ENCODE assay signal across 13 cellular contexts in genomic region chr20:46350986-46351267, GRCh38. TPM values are rescaled to one million over a fixed set of nuclear protein-coding genes. Genes with fewer than 3 reads are reported as not detected.
DNase-seq lines count a peak whose midpoint lies in the region; ATAC-seq, FAIRE-seq and TF ChIP-seq lines count a peak whose summit lies in the region.
"Had no signal": no experiment of that assay in that cellular context is flagged by ENCODE, and none has a peak within 500 bp of the region (broad histone marks: within the 10 kb centered on the region; RNA-seq: fewer than 3 reads in every experiment).

No MANE protein-coding gene starts in this region.

- H3F3A ChIP-seq in SK-N-SH (replicated peaks; ENCODE audit: insufficient read depth), result peaks cover 12% of the 10 kb centered on the region

- H3K9me2 ChIP-seq in SK-N-SH, result no peaks in the 10 kb centered on the region

- peak overlapping the region; percentile 64 for H3K27ac Mint-ChIP-seq in T-helper 2 cell treated with Interferon-gamma antibody and Interleukin-4, amounts not matched to agents 5 μg/mL and 100 μg/mL, for 36 hours
- H3K27ac Mint-ChIP-seq in endodermal cell, result peak overlapping the region; percentile 92

- no peak for TF ChIP-seq RAD21 in SK-N-SH (IDR thresholded peaks at IDR 0.05; ENCODE audit: low read length)

- no peaks in the 10 kb centered on the region for H4K20me1 ChIP-seq in SK-N-SH (ENCODE audit: insufficient read depth)

- no peak for ATAC-seq in GM18861 (IDR thresholded peaks at IDR 0.05; ENCODE audit: unreplicated experiment)

- peaks cover 16 to 55% of the 10 kb centered on the region in 2 experiments; a peak in 3 of 4 replicates for H3K4me1 ChIP-seq in SK-N-SH (ENCODE audit: control insufficient read depth in 1 of 2, insufficient read depth in 2 of 2, low read depth in 1 of 2, low read length in 1 of 2)
- peaks cover 4% of the 10 kb centered on the region for H3K4me1 ChIP-seq in endodermal cell (ENCODE audit: control insufficient read depth, insufficient read depth, low read length)
- peaks cover 0 to 33% (median 16%) of the 10 kb centered on the region in 6 donors for H3K4me1 ChIP-seq in spleen

- H3K4me3 Mint-ChIP-seq in T-helper 2 cell treated with Interferon-gamma antibody and Interleukin-4, amounts not matched to agents 5 μg/mL and 100 μg/mL, for 36 hours, result no peak overlapping the region
- H3K4me3 Mint-ChIP-seq in endodermal cell, result no peak overlapping the region

- no peak overlapping the region for H3K4me3 ChIP-seq in SK-N-SH (ENCODE audit: low read depth in 2 of 2, low read length in 1 of 2)
- H3K4me3 ChIP-seq in endodermal cell (ENCODE audit: low read length), result no peak overlapping the region
- no peak overlapping the region for H3K4me3 ChIP-seq in skin epidermis
- no peak overlapping the region for H3K4me3 ChIP-seq in spleen

- no peak for TF ChIP-seq POLR2A in spleen (IDR thresholded peaks at IDR 0.05)

- H3K27me3 ChIP-seq in SK-N-SH (ENCODE audit: insufficient read depth) (no peaks in the 10 kb centered on the region), endodermal cell (ENCODE audit: control insufficient read depth, insufficient read depth, low read length, poor library complexity, severe bottlenecking) (no peaks in the 10 kb centered on the region), spleen (replicated peaks in 1 of 7) (no peaks in the 10 kb centered on the region)

- H3K9ac ChIP-seq in SK-N-SH (peak overlapping the region; percentile 64), endodermal cell (ENCODE audit: extremely low read depth, low read length, poor library complexity, severe bottlenecking) (no peak overlapping the region)

- peaks cover 10% of the 10 kb centered on the region for H3K36me3 Mint-ChIP-seq in T-helper 2 cell treated with Interferon-gamma antibody and Interleukin-4, amounts not matched to agents 5 μg/mL and 100 μg/mL, for 36 hours (ENCODE audit: low read depth)
- peaks cover 29% of the 10 kb centered on the region for H3K36me3 Mint-ChIP-seq in endodermal cell (ENCODE audit: low read depth)

- no peaks in the 10 kb centered on the region for H3K27me3 Mint-ChIP-seq in T-helper 2 cell treated with Interferon-gamma antibody and Interleukin-4, amounts not matched to agents 5 μg/mL and 100 μg/mL, for 36 hours (ENCODE audit: low read depth)
- H3K27me3 Mint-ChIP-seq in endodermal cell (ENCODE audit: insufficient read depth), result no peaks in the 10 kb centered on the region

- no peak for TF ChIP-seq EP300 in SK-N-SH (IDR thresholded peaks at IDR 0.05; ENCODE audit: borderline replicate concordance in 1 of 2, low read depth in 1 of 2, low read length in 1 of 2)

- DNase-seq in T-helper 2 cell treated with Interferon-gamma antibody and Interleukin-4, amounts not matched to agents 5 μg/mL and 100 μg/mL, for 36 hours (ENCODE audit: low spot score), result no peak
- DNase-seq in T-helper 2 cell, result no peak
- DNase-seq in SK-N-SH, result no peak
- peak; percentile 62 for DNase-seq in endodermal cell
- no peak for DNase-seq in GM19239 (ENCODE audit: insufficient read length, low spot score)
- DNase-seq in spleen, result no peak
- DNase-seq: 8988T; activated CD4-positive, alpha-beta T cell treated with anti-CD3 and anti-CD28 coated beads for 48 hours; GOT3; SHP77 treated with DMSO at 0.1 percent for 48 hours had no signal

- H3K36me3 ChIP-seq in SK-N-SH (replicated peaks in 1 of 2; ENCODE audit: control insufficient read depth in 1 of 2, insufficient read depth in 2 of 2, low read length in 1 of 2), result peaks cover 16 to 28% of the 10 kb centered on the region in 2 experiments
- H3K36me3 ChIP-seq in endodermal cell (ENCODE audit: control insufficient read depth, insufficient read depth, low read length), result peaks cover 24% of the 10 kb centered on the region
- H3K36me3 ChIP-seq in spleen, result peaks cover 0 to 98% (median 41%) of the 10 kb centered on the region in 6 donors

- intact Hi-C loops in spleen (cut with DNase I; ENCODE audit: low total_unique reads), result no loop called here

- peaks cover 4% of the 10 kb centered on the region for H3K4me1 Mint-ChIP-seq in T-helper 2 cell treated with Interferon-gamma antibody and Interleukin-4, amounts not matched to agents 5 μg/mL and 100 μg/mL, for 36 hours (ENCODE audit: low read depth)
- H3K4me1 Mint-ChIP-seq in endodermal cell, result peaks cover 24% of the 10 kb centered on the region

- H3K27ac ChIP-seq in SK-N-SH (ENCODE audit: low read depth in 2 of 2, low read length in 1 of 2), result peak overlapping the region; percentile 36 to 81
- peak overlapping the region; percentile 88 for H3K27ac ChIP-seq in endodermal cell (ENCODE audit: low read depth, low read length)
- H3K27ac ChIP-seq in skin epidermis, result peak overlapping the region in 11 of 21 experiments; percentile 10 to 77 (median 39)
- H3K27ac ChIP-seq in spleen, result peak overlapping the region in 3 of 8 donors; percentile 25 to 61 (median 30)

- FAIRE-seq in GM19239 (lab: Jason Lieb, UNC), result no peak
- FAIRE-seq: islet of Langerhans had no signal

- H3K79me2 ChIP-seq in SK-N-SH (ENCODE audit: insufficient read depth), result no peaks in the 10 kb centered on the region

- POLR2A ChIA-PET in SK-N-SH (lab: Yijun Ruan, JAX), result no interaction called here

- no peak overlapping the region for H2AFZ ChIP-seq in SK-N-SH (ENCODE audit: low read depth)

- WGBS in SK-N-SH (ENCODE audit: low lambda C conversion rate), result 87% methylated on average over 3 of the region's 8 CpGs
- 65 to 78% methylated on average over 8 of the region's 8 CpGs for WGBS in endodermal cell (ENCODE audit: insufficient coverage in 1 of 2, insufficient read length in 1 of 2), 2 experiments
- 94 to 96% (median 96%) methylated on average over 8 of the region's 8 CpGs for WGBS in spleen, 5 donors

- peak overlapping the region; percentile 69; the same call in 1 of the 2 replicates for H3K4me2 ChIP-seq in SK-N-SH

- H3K9me3 ChIP-seq in SK-N-SH (no peaks in the 10 kb centered on the region), endodermal cell (ENCODE audit: control insufficient read depth, low read length) (no peaks in the 10 kb centered on the region), spleen (no peaks in the 10 kb centered on the region)

- H3K9me3 Mint-ChIP-seq in T-helper 2 cell treated with Interferon-gamma antibody and Interleukin-4, amounts not matched to agents 5 μg/mL and 100 μg/mL, for 36 hours, result no peaks in the 10 kb centered on the region
- no peaks in the 10 kb centered on the region for H3K9me3 Mint-ChIP-seq in endodermal cell

- CTCF ChIA-PET in SK-N-SH (lab: Yijun Ruan, JAX), result interaction anchor here (5.7 to 11.6 kb wide), 3 partner anchors 39 to 219 kb away, joined by 59 to 219 read pairs (median 190); partner anchors contain the start of gene CDH22

- TF ChIP-seq CTCF in SK-N-SH (IDR thresholded peaks at IDR 0.05), result no peak
- no peak for TF ChIP-seq CTCF in endodermal cell (conservative IDR thresholded peaks at IDR 0.05)
- no peak for TF ChIP-seq CTCF in spleen (IDR thresholded peaks at IDR 0.05 in 8 of 11, conservative IDR thresholded peaks at IDR 0.05 in 3 of 11)

TF ChIP-seq in SK-N-SH, 30 proteins besides CTCF, POLR2A, EP300 and RAD21:
- TF ChIP-seq MXI1 (IDR thresholded peaks at IDR 0.05; ENCODE audit: low read depth, low read length) (no peak), MAX (IDR thresholded peaks at IDR 0.05; ENCODE audit: low read depth) (no peak), SMC3 (IDR thresholded peaks at IDR 0.05; ENCODE audit: low read depth, low read length) (no peak), IRF3 (IDR thresholded peaks at IDR 0.05; ENCODE audit: low read depth, low read length) (no peak), RXRA (IDR thresholded peaks at IDR 0.05; ENCODE audit: borderline replicate concordance, low read depth) (no peak), TEAD4 (IDR thresholded peaks at IDR 0.05; ENCODE audit: borderline replicate concordance, insufficient read depth) (no peak), TAF1 (IDR thresholded peaks at IDR 0.05; ENCODE audit: borderline replicate concordance, low read depth, low read length) (no peak)
TF ChIP-seq in SK-N-SH: peak in this region for 0.

RNA-seq across cellular contexts. Expression of gene CDH22, which starts 42.6 kb away (rescaled TPM):
- polyA plus RNA-seq in SK-N-SH (2012; rRNA removed), result 0.03 TPM in 1 of 2 replicates, not detected in the other
- polyA plus RNA-seq in SK-N-SH (2012; cell fraction: cytosol; rRNA removed), result not detected in 2 replicates
- not detected in 2 replicates for polyA plus RNA-seq in SK-N-SH (2012; cell fraction: nucleus; rRNA removed)
- total RNA-seq in endodermal cell, result under 1 TPM; 0.22 to 0.77 TPM
- polyA plus RNA-seq in endodermal cell (2013, experiment 1 of 2), result 0.68 TPM
- polyA plus RNA-seq in endodermal cell (2013, experiment 2 of 2), result 0.83 TPM
- not detected for total RNA-seq in spleen
- polyA plus RNA-seq in spleen, result not detected

RNA-seq across cellular contexts. Expression of gene ELMO2, which starts 55.5 kb away (rescaled TPM):
- polyA plus RNA-seq in SK-N-SH (2012; rRNA removed), result 32.1 and 38.5 TPM in 2 replicates
- polyA plus RNA-seq in SK-N-SH (2012; cell fraction: cytosol; rRNA removed), result 22.3 and 28.4 TPM in 2 replicates
- polyA plus RNA-seq in SK-N-SH (2012; cell fraction: nucleus; rRNA removed), result 50.3 and 60.9 TPM in 2 replicates
- total RNA-seq in endodermal cell, result 10 to 100 TPM; 44.8 to 52.8 TPM
- polyA plus RNA-seq in endodermal cell (2013, experiment 1 of 2), result 47.4 TPM
- polyA plus RNA-seq in endodermal cell (2013, experiment 2 of 2), result 46.7 TPM
- total RNA-seq in spleen, result 10 to 100 TPM; 52.3 to 80.2 (median 70.0) TPM
- 10 to 100 TPM; 17.2 to 27.3 (median 18.4) TPM for polyA plus RNA-seq in spleen
